7 cellular contexts compared by ENCODE assay signal in genomic region chr18:13608024-13608562, GRCh38.
A peak's percentile ranks its signal among the peaks of the same experiment; 100 is the strongest.
DNase-seq lines count a peak whose midpoint lies in the region; ATAC-seq and TF ChIP-seq lines count a peak whose summit lies in the region.
"Not testable (repeated sequence)": the region's sequence is repeated elsewhere in the genome, so short reads cannot be mapped to it uniquely, and the experiment has no call there.

No MANE protein-coding gene starts in this region.

- H3K4me1 Mint-ChIP-seq in CD8-positive, alpha-beta T cell (ENCODE audit: low read depth), result peaks cover 48% of the 10 kb centered on the region
- H3K4me1 Mint-ChIP-seq in T-helper 1 cell treated with Interleukin-12 subunit alpha and Interleukin-12 subunit beta and Interleukin-4 antibody, amounts not matched to agents 30 μg/mL and 1 μg/mL, for 36 hours (ENCODE audit: low read depth), result peaks cover 38% of the 10 kb centered on the region
- H3K4me1 Mint-ChIP-seq in activated CD4-positive, alpha-beta T cell treated with anti-CD3 and anti-CD28 coated beads, Interleukin-2, amount 10 ng/mL, durations not matched to agents 7 days and 5 days, result peaks cover 65% of the 10 kb centered on the region
- H3K4me1 Mint-ChIP-seq in activated T-helper 17 cell treated with anti-CD3 and anti-CD28 coated beads, Interleukin-2, amount 50 U/mL, for 72 hours, result peaks cover 36% of the 10 kb centered on the region

- not testable (repeated sequence) for H3K36me3 Mint-ChIP-seq in CD8-positive, alpha-beta T cell; T-helper 1 cell treated with Interleukin-12 subunit alpha and Interleukin-12 subunit beta and Interleukin-4 antibody, amounts not matched to agents 30 μg/mL and 1 μg/mL, for 36 hours (ENCODE audit: low read depth); activated T-helper 17 cell treated with anti-CD3 and anti-CD28 coated beads, Interleukin-2, amount 50 U/mL, for 72 hours (ENCODE audit: low read depth)
- H3K36me3 Mint-ChIP-seq in activated CD4-positive, alpha-beta T cell treated with anti-CD3 and anti-CD28 coated beads, Interleukin-2, amount 10 ng/mL, durations not matched to agents 7 days and 5 days (ENCODE audit: low read depth), result peaks cover 11% of the 10 kb centered on the region

- H3K4me3 ChIP-seq in CD8-positive, alpha-beta T cell (ENCODE audit: low read depth, low read length); esophagus muscularis mucosa: not testable (repeated sequence)

- not testable (repeated sequence) for H3K4me3 Mint-ChIP-seq in CD8-positive, alpha-beta T cell; T-helper 1 cell treated with Interleukin-12 subunit alpha and Interleukin-12 subunit beta and Interleukin-4 antibody, amounts not matched to agents 30 μg/mL and 1 μg/mL, for 36 hours; activated CD4-positive, alpha-beta T cell treated with anti-CD3 and anti-CD28 coated beads, Interleukin-2, amount 10 ng/mL, durations not matched to agents 7 days and 5 days
- peak overlapping the region; percentile 83 for H3K4me3 Mint-ChIP-seq in activated T-helper 17 cell treated with anti-CD3 and anti-CD28 coated beads, Interleukin-2, amount 50 U/mL, for 72 hours

- not testable (repeated sequence) for H3K27me3 ChIP-seq in CD8-positive, alpha-beta T cell (ENCODE audit: insufficient read depth, low read length); esophagus muscularis mucosa

- peak in 2 of 7 experiments; percentile 33 to 56 for DNase-seq in CD8-positive, alpha-beta T cell
- DNase-seq in activated CD4-positive, alpha-beta T cell treated with anti-CD3 and anti-CD28 coated beads, Interleukin-2, amount 10 ng/mL, durations not matched to agents 7 days and 5 days, result peak; percentile 9
- DNase-seq in esophagus muscularis mucosa (ENCODE audit: extremely low spot score), result peak; percentile 62
- DNase-seq in stimulated activated CD4-positive, alpha-beta T cell treated with anti-CD3 and anti-CD28 coated beads, Interleukin-1b, Interleukin-23, amount 100 ng/mL, for 48 hours, result peak; percentile 24

- not testable (repeated sequence) for H3K27ac ChIP-seq in CD8-positive, alpha-beta T cell (ENCODE audit: low read depth, low read length); esophagus muscularis mucosa (replicated peaks in 1 of 4)
- peak overlapping the region; percentile 98 for H3K27ac ChIP-seq in KOPT-K1 (ENCODE audit: low read depth, low read length, poor library complexity, severe bottlenecking)

- peak overlapping the region; percentile 90 for H3K27ac Mint-ChIP-seq in CD8-positive, alpha-beta T cell
- peak overlapping the region; percentile 31 for H3K27ac Mint-ChIP-seq in T-helper 1 cell treated with Interleukin-12 subunit alpha and Interleukin-12 subunit beta and Interleukin-4 antibody, amounts not matched to agents 30 μg/mL and 1 μg/mL, for 36 hours
- peak overlapping the region; percentile 62 for H3K27ac Mint-ChIP-seq in activated CD4-positive, alpha-beta T cell treated with anti-CD3 and anti-CD28 coated beads, Interleukin-2, amount 10 ng/mL, durations not matched to agents 7 days and 5 days
- peak overlapping the region; percentile 63 for H3K27ac Mint-ChIP-seq in activated T-helper 17 cell treated with anti-CD3 and anti-CD28 coated beads, Interleukin-2, amount 50 U/mL, for 72 hours

- TF ChIP-seq CTCF in CD8-positive, alpha-beta T cell (IDR thresholded peaks at IDR 0.05); esophagus muscularis mucosa (IDR thresholded peaks at IDR 0.05): not testable (repeated sequence)

- CTCF ChIA-PET in CD8-positive, alpha-beta T cell (lab: Charles Lee), result interaction anchor here (0.5 to 2.6 kb wide), 5 partner anchors 10 to 430 kb away, joined by 3 to 9 read pairs (median 3); no protein-coding TSS in a partner anchor
- CTCF ChIA-PET in activated CD4-positive, alpha-beta T cell treated with anti-CD3 and anti-CD28 coated beads, Interleukin-2, amount 10 ng/mL, durations not matched to agents 7 days and 5 days (lab: Charles Lee), result interaction anchor here (0.6 to 2.4 kb wide), 5 partner anchors 10 to 236 kb away, joined by 3 to 8 read pairs (median 3); no protein-coding TSS in a partner anchor

- not testable (repeated sequence) for ATAC-seq in CD8-positive, alpha-beta T cell
- peak; percentile 9 for ATAC-seq in activated T-helper 17 cell treated with anti-CD3 and anti-CD28 coated beads, Interleukin-2, amount 50 U/mL, for 72 hours (replicated peaks)

- TF ChIP-seq EP300 in esophagus muscularis mucosa (IDR thresholded peaks at IDR 0.05), result not testable (repeated sequence)

- not testable (repeated sequence) for H3K36me3 ChIP-seq in CD8-positive, alpha-beta T cell (ENCODE audit: insufficient read depth, low read length); KOPT-K1 (ENCODE audit: insufficient read depth, low read length); esophagus muscularis mucosa

- not testable (repeated sequence) for H3K9me3 Mint-ChIP-seq in CD8-positive, alpha-beta T cell; T-helper 1 cell treated with Interleukin-12 subunit alpha and Interleukin-12 subunit beta and Interleukin-4 antibody, amounts not matched to agents 30 μg/mL and 1 μg/mL, for 36 hours; activated CD4-positive, alpha-beta T cell treated with anti-CD3 and anti-CD28 coated beads, Interleukin-2, amount 10 ng/mL, durations not matched to agents 7 days and 5 days; activated T-helper 17 cell treated with anti-CD3 and anti-CD28 coated beads, Interleukin-2, amount 50 U/mL, for 72 hours

- H3K4me1 ChIP-seq in CD8-positive, alpha-beta T cell (ENCODE audit: insufficient read depth, low read length), result peaks cover 38% of the 10 kb centered on the region
- peaks cover 29 to 41% (median 34%) of the 10 kb centered on the region in 4 donors for H3K4me1 ChIP-seq in esophagus muscularis mucosa

- POLR2A ChIA-PET in CD8-positive, alpha-beta T cell (lab: Charles Lee), result interaction anchor here (1.1 kb wide), 1 partner anchor 30 kb away, joined by 3 read pairs; no protein-coding TSS in a partner anchor
- POLR2A ChIA-PET in activated CD4-positive, alpha-beta T cell treated with anti-CD3 and anti-CD28 coated beads, Interleukin-2, amount 10 ng/mL, durations not matched to agents 7 days and 5 days (lab: Charles Lee), result interaction anchor here (0.7 kb wide), 1 partner anchor 49 kb away, joined by 3 read pairs; no protein-coding TSS in a partner anchor

- not testable (repeated sequence) for TF ChIP-seq POLR2A in esophagus muscularis mucosa (IDR thresholded peaks at IDR 0.05; ENCODE audit: low read depth)

- 84% methylated on average over 10 of the region's 10 CpGs for WGBS in esophagus muscularis mucosa

- intact Hi-C loops in CD8-positive, alpha-beta T cell (cut with DNase I, micrococcal nuclease); esophagus muscularis mucosa (cut with DNase I): not testable (repeated sequence)

- not testable (repeated sequence) for H3K9me3 ChIP-seq in CD8-positive, alpha-beta T cell (ENCODE audit: low read length); KOPT-K1 (ENCODE audit: insufficient read depth, low read length, poor library complexity, severe bottlenecking); esophagus muscularis mucosa

- not testable (repeated sequence) for H3K27me3 Mint-ChIP-seq in CD8-positive, alpha-beta T cell (ENCODE audit: low read depth); T-helper 1 cell treated with Interleukin-12 subunit alpha and Interleukin-12 subunit beta and Interleukin-4 antibody, amounts not matched to agents 30 μg/mL and 1 μg/mL, for 36 hours (ENCODE audit: low read depth); activated CD4-positive, alpha-beta T cell treated with anti-CD3 and anti-CD28 coated beads, Interleukin-2, amount 10 ng/mL, durations not matched to agents 7 days and 5 days; activated T-helper 17 cell treated with anti-CD3 and anti-CD28 coated beads, Interleukin-2, amount 50 U/mL, for 72 hours

Comparison
In these comparisons a context has a peak if more than half of its experiments do, and no peak if none do; other contexts are left out.
1. H3K27ac Mint-ChIP-seq: peak in every context shown above with its lines; median percentile 90 in CD8-positive, alpha-beta T cell; 63 in activated T-helper 17 cell treated with anti-CD3 and anti-CD28 coated beads, Interleukin-2, amount 50 U/mL, for 72 hours; 62 in activated CD4-positive, alpha-beta T cell treated with anti-CD3 and anti-CD28 coated beads, Interleukin-2, amount 10 ng/mL, durations not matched to agents 7 days and 5 days; 31 in T-helper 1 cell treated with Interleukin-12 subunit alpha and Interleukin-12 subunit beta and Interleukin-4 antibody, amounts not matched to agents 30 μg/mL and 1 μg/mL, for 36 hours.